Comparison of ENCODE assay signal across 22 cellular contexts in the genomic region with DNA sequence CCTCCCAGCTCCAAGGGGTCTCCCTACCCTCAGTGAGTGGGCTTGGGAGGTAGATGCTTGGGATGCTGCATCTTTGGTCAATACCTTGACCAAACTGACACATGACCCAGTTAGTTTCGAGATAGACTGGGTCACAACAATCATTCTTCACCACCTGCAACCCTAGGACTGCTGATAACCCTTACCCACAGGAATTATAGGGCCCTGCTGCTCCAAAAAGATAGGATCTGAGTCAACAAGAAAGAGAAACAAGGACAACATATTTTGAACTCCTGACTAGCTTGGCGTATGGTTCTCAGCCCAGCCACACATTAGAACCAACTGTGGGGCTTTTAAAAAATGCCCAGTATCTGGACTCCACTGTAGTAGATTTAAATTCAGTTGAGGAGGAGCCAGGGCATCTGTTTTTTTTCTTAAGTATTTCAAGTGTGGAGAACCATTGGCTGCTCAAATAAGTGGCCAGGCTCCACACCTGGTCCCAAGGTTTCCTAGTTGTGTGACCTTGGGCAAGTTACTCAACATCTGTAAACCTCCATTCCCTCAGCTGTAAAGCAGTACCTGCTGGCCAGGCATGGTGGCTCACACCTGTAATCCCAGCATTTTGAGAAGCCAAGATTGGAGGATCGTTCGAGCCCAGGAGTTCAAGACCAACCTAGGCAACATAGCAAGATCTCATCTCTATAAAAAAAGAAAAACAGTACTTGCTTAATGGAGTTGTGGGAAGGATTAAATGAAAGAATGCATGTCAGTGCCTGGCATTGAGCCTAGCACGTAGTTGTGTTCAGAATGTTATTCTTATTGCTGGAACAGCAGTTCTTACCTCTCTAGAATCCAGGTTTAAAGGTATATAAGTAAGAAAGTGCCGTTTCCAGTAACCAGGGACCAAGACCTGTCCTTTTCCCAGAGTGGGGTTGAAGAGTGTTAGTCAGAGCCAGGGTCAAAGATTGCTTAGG. TPM values are rescaled to one million over a fixed set of nuclear protein-coding genes. Genes with fewer than 3 reads are reported as not detected.
DNase-seq lines count a peak whose midpoint lies in the region; FAIRE-seq and TF ChIP-seq lines count a peak whose summit lies in the region.
"Had no signal": no experiment of that assay in that cellular context is flagged by ENCODE, and none has a peak within 500 bp of the region (broad histone marks: within the 10 kb centered on the region; RNA-seq: fewer than 3 reads in every experiment).

No MANE protein-coding gene starts in this region.

- TF ChIP-seq CTCF in PC-9 (conservative IDR thresholded peaks at IDR 0.05) (no peak), colonic mucosa (IDR thresholded peaks at IDR 0.05) (no peak), uterus (IDR thresholded peaks at IDR 0.05) (no peak)

- intact Hi-C loops in PC-9 (cut with micrococcal nuclease; ENCODE audit: unreplicated experiment) (loop anchor here (1.0 kb wide), 2 partner anchors 20 to 39 kb away; no protein-coding TSS in a partner anchor), colonic mucosa (cut with DNase I) (no loop called here), uterus (cut with DNase I; ENCODE audit: low total_unique reads) (no loop called here)

- POLR2A ChIA-PET in PC-9 (lab: Charles Lee; ENCODE audit: unreplicated experiment), result interaction anchor here (0.6 kb wide), 3 partner anchors 31 to 1099 kb away, joined by 3 to 7 read pairs (median 4); no protein-coding TSS in a partner anchor

- H3K9me3 ChIP-seq in PC-9 (ENCODE audit: insufficient read depth, low read depth) (no peaks in the 10 kb centered on the region), colonic mucosa (no peaks in the 10 kb centered on the region), small intestine (ENCODE audit: control insufficient read depth, low read depth) (no peaks in the 10 kb centered on the region), uterus (no peaks in the 10 kb centered on the region)
- H3K9me3 ChIP-seq: BLaER1 treated with 17β-estradiol and CSF1 and Interleukin-3, amounts not matched to agents 10 nM and 100 nM; thoracic aorta had no signal

- H3F3A ChIP-seq in PC-9 (ENCODE audit: insufficient read depth, low read depth), result peaks cover 44% of the 10 kb centered on the region

- H4K20me1 ChIP-seq in PC-9 (ENCODE audit: insufficient read depth), result no peaks in the 10 kb centered on the region
- H4K20me1 ChIP-seq: BLaER1 treated with 17β-estradiol and CSF1 and Interleukin-3, amounts not matched to agents 10 nM and 100 nM had no signal

- H3K4me3 ChIP-seq in PC-9, result peak overlapping the region; percentile 22; the same call in 1 of the 2 replicates
- H3K4me3 ChIP-seq in colonic mucosa, result peak overlapping the region; percentile 35
- H3K4me3 ChIP-seq in small intestine (ENCODE audit: low read depth in 1 of 2, low read length in 2 of 2), result peak overlapping the region in 1 of 2 donors; percentile 88
- no peak overlapping the region for H3K4me3 ChIP-seq in uterus
- H3K4me3 ChIP-seq: BLaER1 treated with 17β-estradiol and CSF1 and Interleukin-3, amounts not matched to agents 10 nM and 100 nM; thoracic aorta had no signal

- H3K27me3 ChIP-seq in PC-9 (ENCODE audit: insufficient read depth, low read depth) (no peaks in the 10 kb centered on the region), colonic mucosa (no peaks in the 10 kb centered on the region), small intestine (ENCODE audit: control insufficient read depth in 2 of 2, insufficient read depth in 2 of 2, low read length in 2 of 2) (no peaks in the 10 kb centered on the region), uterus (no peaks in the 10 kb centered on the region)
- H3K27me3 ChIP-seq: BLaER1 treated with 17β-estradiol and CSF1 and Interleukin-3, amounts not matched to agents 10 nM and 100 nM had no signal

- DNase-seq in PC-9, result peak; percentile 46 to 90
- peak; percentile 34 for DNase-seq in colonic mucosa
- DNase-seq in small intestine, result peak; percentile 43
- no peak for DNase-seq in CD1c-positive myeloid dendritic cell (ENCODE audit: extremely low spot score)
- DNase-seq in uterus, result no peak
- DNase-seq: activated CD4-positive, alpha-beta T cell treated with anti-CD3 and anti-CD28 coated beads, Interleukin-2, amount 50 U/mL, for 4 hours; activated T-cell treated with anti-CD3 and anti-CD28 coated beads, Interleukin-2, amount 50 U/mL, for 1 hour; DMS 273 treated with DMSO at 0.1 percent for 48 hours; hippocampal formation; NCI-H1105 treated with DMSO at 0.1 percent for 48 hours; NCI-H2171; NCI-H748 treated with DMSO at 0.1 percent for 48 hours; nucleus accumbens; stimulated activated CD4-positive, alpha-beta T cell treated with anti-CD3 and anti-CD28 coated beads, Interleukin-4, amount 100 ng/mL, for 4 hours had no signal

- no peak overlapping the region for H2AFZ ChIP-seq in PC-9

- FAIRE-seq in small intestine (lab: Jason Lieb, UNC), result no peak
- FAIRE-seq: H1 had no signal

- no peaks in the 10 kb centered on the region for H3K36me3 ChIP-seq in PC-9 (ENCODE audit: low read depth)
- H3K36me3 ChIP-seq in colonic mucosa, result no peaks in the 10 kb centered on the region
- H3K36me3 ChIP-seq in small intestine (ENCODE audit: control insufficient read depth in 2 of 2, insufficient read depth in 2 of 2, low read length in 2 of 2), result peaks cover 0 to 2% of the 10 kb centered on the region in 2 donors
- no peaks in the 10 kb centered on the region for H3K36me3 ChIP-seq in uterus
- H3K36me3 ChIP-seq: BLaER1 treated with 17β-estradiol and CSF1 and Interleukin-3, amounts not matched to agents 10 nM and 100 nM; thoracic aorta had no signal

- H3K27ac ChIP-seq in PC-9 (peak overlapping the region; percentile 100), colonic mucosa (peak overlapping the region; percentile 91), small intestine (ENCODE audit: low read depth in 1 of 2, low read length in 1 of 2) (peak overlapping the region; percentile 11 to 63), uterus (no peak overlapping the region)
- H3K27ac ChIP-seq: BLaER1 treated with 17β-estradiol and CSF1 and Interleukin-3, amounts not matched to agents 10 nM and 100 nM; HL-60; thoracic aorta had no signal

- no peaks in the 10 kb centered on the region for H3K79me2 ChIP-seq in PC-9 (ENCODE audit: low read depth)

- no peaks in the 10 kb centered on the region for H3K9me2 ChIP-seq in PC-9 (ENCODE audit: insufficient read depth)

- no TSS peak for BruUV-seq in PC-9 (replicated peaks; lab: Mats Ljungman, UMichigan)

- CTCF ChIA-PET in PC-9 (lab: Charles Lee), result interaction anchor here (1.0 kb wide), 1 partner anchor 31 kb away, joined by 6 read pairs; no protein-coding TSS in a partner anchor

- 46 to 69% (median 48%) methylated on average over 6 of the region's 6 CpGs for WGBS in small intestine, 3 donors

- peak overlapping the region; percentile 69 for H3K4me2 ChIP-seq in PC-9
- H3K4me2 ChIP-seq: BLaER1 treated with 17β-estradiol and CSF1 and Interleukin-3, amounts not matched to agents 10 nM and 100 nM had no signal

- H3K9ac ChIP-seq in colonic mucosa (ENCODE audit: low read depth in 2 of 2, low read length in 2 of 2), result peak overlapping the region; percentile 40 to 83
- H3K9ac ChIP-seq: BLaER1 treated with 17β-estradiol and CSF1 and Interleukin-3, amounts not matched to agents 10 nM and 100 nM had no signal

- TF ChIP-seq POLR2A in uterus (IDR thresholded peaks at IDR 0.05), result no peak

- H3K4me1 ChIP-seq in PC-9 (replicated peaks; ENCODE audit: insufficient read depth) (peaks cover 47% of the 10 kb centered on the region), colonic mucosa (no peaks in the 10 kb centered on the region), small intestine (ENCODE audit: control insufficient read depth in 2 of 2, insufficient read depth in 1 of 2, low read depth in 1 of 2, low read length in 1 of 2) (no peaks in the 10 kb centered on the region), uterus (no peaks in the 10 kb centered on the region)
- H3K4me1 ChIP-seq: BLaER1 treated with 17β-estradiol and CSF1 and Interleukin-3, amounts not matched to agents 10 nM and 100 nM had no signal

RNA-seq across cellular contexts. Expression of gene PPP1R14D, which starts 2.1 kb away (rescaled TPM):
- total RNA-seq in PC-9 (2021), result 0.55 and 0.65 TPM in 2 replicates
- total RNA-seq in colonic mucosa, result 100 to 1,000 TPM; 137 to 166 TPM
- polyA plus RNA-seq in small intestine, result 100 to 1,000 TPM; 104 to 348 (median 348) TPM
- total RNA-seq in uterus, result not detected
- total RNA-seq: activated naive CD4-positive, alpha-beta T cell treated with anti-CD3 and anti-CD28 coated beads, Interleukin-2, amount 50 U/mL, for 72 hours; H1; kidney epithelial cell; mononuclear cell; RPMI7951; thoracic aorta had no signal
- polyA plus RNA-seq: H1 had no signal

RNA-seq across cellular contexts. Expression of gene SPINT1, which starts 17.4 kb away (rescaled TPM):
- total RNA-seq in PC-9 (2021) (141 and 180 TPM in 2 replicates), colonic mucosa (100 to 1,000 TPM; 280 to 330 TPM), uterus (10 to 100 TPM in 1 of 4 donors, 1 to 10 TPM in 2, not detected in 1; 2.0 to 38.1 (median 2.3) TPM)
- polyA plus RNA-seq in small intestine, result 100 to 1,000 TPM in 2 of 3 donors, 10 to 100 TPM in 1; 85.0 to 258 (median 170) TPM
- total RNA-seq: RPMI7951 had no signal

RNA-seq across cellular contexts. Expression of gene DNAJC17, which starts 19.1 kb away (rescaled TPM):
- total RNA-seq in PC-9 (2021) (27.4 and 33.0 TPM in 2 replicates), colonic mucosa (10 to 100 TPM; 38.1 to 48.0 TPM), uterus (10 to 100 TPM in 3 of 4 donors, 1 to 10 TPM in 1; 6.1 to 79.4 (median 32.5) TPM)
- 10 to 100 TPM; 54.5 to 95.9 (median 63.8) TPM for polyA plus RNA-seq in small intestine

RNA-seq across cellular contexts. Expression of gene ZFYVE19, which starts 19.5 kb away (rescaled TPM):
- total RNA-seq in PC-9 (2021) (32.6 and 33.1 TPM in 2 replicates), colonic mucosa (10 to 100 TPM; 22.9 to 27.9 TPM), uterus (10 to 100 TPM in 3 of 4 donors, 1 to 10 TPM in 1; 5.6 to 37.5 (median 15.2) TPM)
- polyA plus RNA-seq in small intestine, result 10 to 100 TPM; 28.8 to 94.6 (median 59.4) TPM

RNA-seq across cellular contexts. Expression of gene RHOV, which starts 47.6 kb away (rescaled TPM):
- total RNA-seq in PC-9 (2021) (1.4 and 4.1 TPM in 2 replicates), colonic mucosa (10 to 100 TPM; 14.9 to 18.6 TPM), uterus (under 1 TPM in 1 of 4 donors, not detected in 3; 0.76 TPM)
- 1 to 10 TPM in 2 of 3 donors, under 1 TPM in 1; 0.67 to 1.9 (median 1.8) TPM for polyA plus RNA-seq in small intestine
- total RNA-seq: mononuclear cell, thoracic aorta had no signal

Comparison
In these comparisons a context has a peak if more than half of its experiments do, and no peak if none do; other contexts are left out.
1. DNase-seq: peak in PC-9 (2 of 2), colonic mucosa (single experiment) and small intestine (single experiment); none in CD1c-positive myeloid dendritic cell (single experiment) and uterus (0 of 2).
2. H3K27ac ChIP-seq: peak in PC-9 (single experiment), colonic mucosa (single experiment) and small intestine (2 of 2); none in uterus (0 of 2).
3. H3K4me3 ChIP-seq: peak in PC-9 (single experiment) and colonic mucosa (single experiment); none in uterus (0 of 2).
4. RNA of gene PPP1R14D, which starts 2.1 kb away (total RNA-seq): 137 to 166 TPM in colonic mucosa; 0.55 to 0.65 TPM in PC-9 and not detected in uterus; every median in the first group is over 10 times any median in the second.